Comparison of ENCODE assay signal across 37 cellular contexts in genomic region chr4:1396806-1397455, GRCh38. TPM values are rescaled to one million over a fixed set of nuclear protein-coding genes. Genes with fewer than 3 reads are reported as not detected.
DNase-seq lines count a peak whose midpoint lies in the region; ATAC-seq and TF ChIP-seq lines count a peak whose summit lies in the region.
"Had no signal": no experiment of that assay in that cellular context is flagged by ENCODE, and none has a peak within 500 bp of the region (broad histone marks: within the 10 kb centered on the region; RNA-seq: fewer than 3 reads in every experiment).

No MANE protein-coding gene starts in this region.

- H3K27me3 Mint-ChIP-seq in activated naive CD8-positive, alpha-beta T cell treated with anti-CD3 and anti-CD28 coated beads, Interleukin-2, amount 10 ng/mL, durations not matched to agents 7 days and 5 days, result peaks cover 6% of the 10 kb centered on the region
- H3K27me3 Mint-ChIP-seq in activated naive CD8-positive, alpha-beta T cell treated with anti-CD3 and anti-CD28 coated beads, Interleukin-2, amount 50 U/mL, for 24 hours, result peaks cover 16% of the 10 kb centered on the region
- H3K27me3 Mint-ChIP-seq: central memory CD8-positive, alpha-beta T cell had no signal

- H3K36me3 Mint-ChIP-seq in activated naive CD8-positive, alpha-beta T cell treated with anti-CD3 and anti-CD28 coated beads, Interleukin-2, amount 10 ng/mL, durations not matched to agents 7 days and 5 days, result peaks cover 14% of the 10 kb centered on the region
- peaks cover 3% of the 10 kb centered on the region for H3K36me3 Mint-ChIP-seq in activated naive CD8-positive, alpha-beta T cell treated with anti-CD3 and anti-CD28 coated beads, Interleukin-2, amount 50 U/mL, for 24 hours (ENCODE audit: low read depth)

- TF ChIP-seq CTCF in left lung (IDR thresholded peaks at IDR 0.05), result no peak

- H3K4me1 Mint-ChIP-seq in activated naive CD8-positive, alpha-beta T cell treated with anti-CD3 and anti-CD28 coated beads, Interleukin-2, amount 10 ng/mL, durations not matched to agents 7 days and 5 days, result no peaks in the 10 kb centered on the region
- H3K4me1 Mint-ChIP-seq in activated naive CD8-positive, alpha-beta T cell treated with anti-CD3 and anti-CD28 coated beads, Interleukin-2, amount 50 U/mL, for 24 hours, result no peaks in the 10 kb centered on the region
- H3K4me1 Mint-ChIP-seq: B cell; central memory CD8-positive, alpha-beta T cell; nephron had no signal

- POLR2A ChIA-PET in activated naive CD8-positive, alpha-beta T cell treated with anti-CD3 and anti-CD28 coated beads, Interleukin-2, amount 10 ng/mL, durations not matched to agents 7 days and 5 days (lab: Charles Lee), result interaction anchor here (0.6 kb wide), 1 partner anchor 195 kb away, joined by 3 read pairs; no protein-coding TSS in a partner anchor

- no peak for ATAC-seq in activated naive CD8-positive, alpha-beta T cell treated with anti-CD3 and anti-CD28 coated beads, Interleukin-2, amount 10 ng/mL, durations not matched to agents 7 days and 5 days (ENCODE audit: low read depth)
- ATAC-seq in activated naive CD8-positive, alpha-beta T cell treated with anti-CD3 and anti-CD28 coated beads, Interleukin-2, amount 50 U/mL, for 24 hours, result no peak
- ATAC-seq in left lung (no peak), sciatic nerve (no peak), GM21529 (IDR thresholded peaks at IDR 0.05; ENCODE audit: unreplicated experiment) (no peak), HG02623 (IDR thresholded peaks at IDR 0.05; ENCODE audit: unreplicated experiment) (no peak)
- ATAC-seq: heart left ventricle had no signal

- peaks cover 8 to 27% of the 10 kb centered on the region in 2 donors for H3K27me3 ChIP-seq in left lung
- H3K27me3 ChIP-seq: ovary had no signal

- H3K36me3 ChIP-seq in left lung, result peaks cover 0 to 26% of the 10 kb centered on the region in 2 donors
- H3K36me3 ChIP-seq: ovary had no signal

- H3K4me1 ChIP-seq in left lung, result no peaks in the 10 kb centered on the region

- no peak overlapping the region for H3K27ac Mint-ChIP-seq in activated naive CD8-positive, alpha-beta T cell treated with anti-CD3 and anti-CD28 coated beads, Interleukin-2, amount 10 ng/mL, durations not matched to agents 7 days and 5 days
- no peak overlapping the region for H3K27ac Mint-ChIP-seq in activated naive CD8-positive, alpha-beta T cell treated with anti-CD3 and anti-CD28 coated beads, Interleukin-2, amount 50 U/mL, for 24 hours
- H3K27ac Mint-ChIP-seq: B cell, nephron had no signal

- intact Hi-C loops in left lung (cut with DNase I) (no loop called here), sciatic nerve (cut with DNase I) (no loop called here)

- H3K4me3 Mint-ChIP-seq in activated naive CD8-positive, alpha-beta T cell treated with anti-CD3 and anti-CD28 coated beads, Interleukin-2, amount 10 ng/mL, durations not matched to agents 7 days and 5 days, result no peak overlapping the region
- H3K4me3 Mint-ChIP-seq in activated naive CD8-positive, alpha-beta T cell treated with anti-CD3 and anti-CD28 coated beads, Interleukin-2, amount 50 U/mL, for 24 hours, result no peak overlapping the region
- H3K4me3 Mint-ChIP-seq: B cell; central memory CD8-positive, alpha-beta T cell; nephron had no signal

- H3K9me3 ChIP-seq in left lung, result peaks cover 0 to 31% of the 10 kb centered on the region in 2 donors
- H3K9me3 ChIP-seq: ovary had no signal

- peaks cover 7% of the 10 kb centered on the region for H3K9me3 Mint-ChIP-seq in activated naive CD8-positive, alpha-beta T cell treated with anti-CD3 and anti-CD28 coated beads, Interleukin-2, amount 10 ng/mL, durations not matched to agents 7 days and 5 days
- H3K9me3 Mint-ChIP-seq in activated naive CD8-positive, alpha-beta T cell treated with anti-CD3 and anti-CD28 coated beads, Interleukin-2, amount 50 U/mL, for 24 hours, result no peaks in the 10 kb centered on the region
- H3K9me3 Mint-ChIP-seq: central memory CD8-positive, alpha-beta T cell had no signal

- DNase-seq in activated naive CD8-positive, alpha-beta T cell treated with anti-CD3 and anti-CD28 coated beads, Interleukin-2, amount 10 ng/mL, durations not matched to agents 7 days and 5 days, result peak; percentile 9
- DNase-seq in activated naive CD8-positive, alpha-beta T cell treated with anti-CD3 and anti-CD28 coated beads, Interleukin-2, amount 50 U/mL, for 24 hours, result no peak
- peak; percentile 1 for DNase-seq in Daoy (ENCODE audit: low read depth)
- DNase-seq in left lung, result peak; percentile 19 to 40
- peak; percentile 32 for DNase-seq in sciatic nerve (ENCODE audit: low spot score)
- no peak for DNase-seq in kidney tubule cell (ENCODE audit: low spot score)
- DNase-seq: ACHN; activated CD4-positive, alpha-beta T cell treated with anti-CD3 and anti-CD28 coated beads for 48 hours; activated CD8-positive, alpha-beta memory T cell treated with anti-CD3 and anti-CD28 coated beads for 24 hours; activated effector memory CD4-positive, alpha-beta T cell treated with Interleukin-2 at 50 U/mL for 16 hours; activated T-cell treated with anti-CD3 and anti-CD28 coated beads for 4 hours; dermis blood vessel endothelial cell; DMS153; foreskin fibroblast; HCEC 1CT; islet precursor cell; Kasumi-1; NCI-H1417; NCI-H2029; NCI-H2227 treated with DMSO at 0.1 percent for 48 hours; NCI-H526; NK-92 treated with Interleukin-12 subunit alpha and Interleukin-12 subunit beta, amount 100 ng/mL, for 24 hours; ovary; PC-9; retina; SHP77 treated with DMSO at 0.1 percent for 48 hours; stimulated activated CD8-positive, alpha-beta memory T cell treated with anti-CD3 and anti-CD28 coated beads, Interleukin-4, amount 100 ng/mL, for 48 hours; stomach had no signal

- no peak overlapping the region for H3K4me3 ChIP-seq in left lung
- H3K4me3 ChIP-seq: esophagus muscularis mucosa, heart left ventricle, ovary, PC-9, stomach had no signal

- H3K27ac ChIP-seq in left lung, result no peak overlapping the region
- H3K27ac ChIP-seq: esophagus muscularis mucosa, heart left ventricle, ovary, PC-9, stomach had no signal

RNA-seq across cellular contexts. Expression of gene NKX1-1, which starts 9.3 kb away (rescaled TPM):
- not detected for total RNA-seq in activated naive CD8-positive, alpha-beta T cell treated with anti-CD3 and anti-CD28 coated beads, Interleukin-2, amount 10 ng/mL, durations not matched to agents 7 days and 5 days
- total RNA-seq in Daoy (2014; rRNA removed; shearing (Covaris generic)), result not detected in 2 replicates
- not detected for total RNA-seq in left lung
- total RNA-seq in sciatic nerve, result not detected
- total RNA-seq: B cell, dermis blood vessel endothelial cell, esophagus muscularis mucosa, G401, heart left ventricle, lung microvascular endothelial cell, ovary, PC-9, stomach had no signal

RNA-seq across cellular contexts. Expression of gene UVSSA, which starts 49.9 kb away (rescaled TPM):
- 10 to 100 TPM; 30.0 to 30.9 TPM for total RNA-seq in activated naive CD8-positive, alpha-beta T cell treated with anti-CD3 and anti-CD28 coated beads, Interleukin-2, amount 10 ng/mL, durations not matched to agents 7 days and 5 days
- total RNA-seq in Daoy (2014; rRNA removed; shearing (Covaris generic)), result 3.2 and 4.9 TPM in 2 replicates
- total RNA-seq in left lung (10 to 100 TPM; 33.0 to 36.6 TPM), sciatic nerve (33.5 TPM)

Comparison
In these comparisons a context has a peak if more than half of its experiments do, and no peak if none do; other contexts are left out.
1. DNase-seq: peak in activated naive CD8-positive, alpha-beta T cell treated with anti-CD3 and anti-CD28 coated beads, Interleukin-2, amount 10 ng/mL, durations not matched to agents 7 days and 5 days (single experiment), Daoy (single experiment), left lung (2 of 2) and sciatic nerve (single experiment); none in activated naive CD8-positive, alpha-beta T cell treated with anti-CD3 and anti-CD28 coated beads, Interleukin-2, amount 50 U/mL, for 24 hours (single experiment) and kidney tubule cell (single experiment).